In the genomic region with DNA sequence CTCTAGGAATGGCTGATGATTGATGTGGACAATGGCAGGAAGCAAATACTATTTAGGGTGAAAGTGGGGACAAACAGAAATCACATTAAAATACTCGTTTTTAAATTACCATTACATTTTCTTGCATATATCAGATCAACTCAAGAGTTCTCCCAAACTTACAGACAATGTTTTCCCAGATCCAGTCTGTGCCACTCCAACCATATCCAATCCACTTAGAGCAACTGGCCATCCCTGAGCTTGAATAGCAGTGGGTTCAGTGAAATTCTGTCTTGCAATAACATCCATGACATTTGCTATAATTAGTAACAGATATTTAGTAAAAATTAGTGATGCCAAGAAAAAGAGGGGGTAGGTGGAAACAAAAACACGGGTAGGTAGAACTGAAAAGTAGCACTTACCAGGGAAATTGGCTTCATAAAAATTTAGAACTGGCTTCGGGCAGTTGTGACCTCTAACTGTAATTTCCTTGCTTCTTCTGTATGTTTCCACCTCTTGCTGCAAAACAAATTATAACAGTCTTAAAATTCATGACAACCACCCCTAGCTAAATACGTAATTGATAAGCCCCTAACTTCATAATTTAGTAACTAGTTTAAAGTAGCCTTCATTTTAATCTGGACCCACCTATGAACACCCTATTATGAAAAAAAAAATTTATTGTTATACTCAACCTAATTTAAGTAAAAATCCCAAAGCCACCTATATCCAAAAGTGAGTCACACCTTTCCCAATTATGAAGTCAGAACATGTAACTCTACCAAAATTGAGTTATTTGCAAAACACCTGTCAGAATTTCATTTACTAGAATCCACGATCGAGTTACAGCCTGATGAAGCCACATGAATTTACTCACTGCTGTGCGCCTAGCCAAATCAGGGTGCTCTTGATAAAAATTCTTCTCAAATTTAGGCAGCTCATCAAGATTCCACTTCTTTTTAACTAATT, we compare ENCODE assay signal across 9 cellular contexts. TPM values are rescaled to one million over a fixed set of nuclear protein-coding genes. Genes with fewer than 3 reads are reported as not detected.
DNase-seq lines count a peak whose midpoint lies in the region; ATAC-seq, FAIRE-seq and TF ChIP-seq lines count a peak whose summit lies in the region.
"Had no signal": no experiment of that assay in that cellular context is flagged by ENCODE, and none has a peak within 500 bp of the region (broad histone marks: within the 10 kb centered on the region; RNA-seq: fewer than 3 reads in every experiment).

No MANE protein-coding gene starts in this region.

- peak overlapping the region; percentile 97 to 100 (median 100) for H3K4me3 Mint-ChIP-seq in naive B cell

- H3K27ac ChIP-seq in KOPT-K1 (ENCODE audit: low read depth, low read length, poor library complexity, severe bottlenecking) (peak overlapping the region; percentile 100), cingulate gyrus (ENCODE audit: low read depth, low read length) (peak overlapping the region; percentile 99)

- H3K9me3 ChIP-seq in KOPT-K1 (ENCODE audit: insufficient read depth, low read length, poor library complexity, severe bottlenecking) = no peaks in the 10 kb centered on the region

- peaks cover 0 to 5% (median 0%) of the 10 kb centered on the region in 7 donors for H3K9me3 Mint-ChIP-seq in naive B cell

- H3K27me3 Mint-ChIP-seq in naive B cell = no peaks in the 10 kb centered on the region

- ATAC-seq in naive B cell (ENCODE audit: low read depth in 2 of 2) = no peak
- no peak for ATAC-seq in GM18873 (IDR thresholded peaks at IDR 0.05; ENCODE audit: low FRiP score, unreplicated experiment)

- peaks cover 74% of the 10 kb centered on the region for H3K36me3 ChIP-seq in KOPT-K1 (ENCODE audit: insufficient read depth, low read length)

- no peak for FAIRE-seq in urothelium cell line (lab: Jason Lieb, UNC)

- H3K36me3 Mint-ChIP-seq in naive B cell = peaks cover 53 to 55% of the 10 kb centered on the region in 2 donors

- CTCF ChIA-PET in AG04449 (lab: Yijun Ruan, JAX) = interaction anchor here (0.8 to 8.5 kb wide), 4 partner anchors 11 to 145 kb away, joined by 3 to 88 read pairs (median 41); a partner anchor contains a TSS

- POLR2A ChIA-PET in AG04449 (lab: Yijun Ruan, JAX) = interaction anchor here (1.0 to 3.0 kb wide), 2 partner anchors 7 to 201 kb away, joined by 3 to 55 read pairs; a partner anchor contains a TSS

- DNase-seq in AG04449 (ENCODE audit: low read depth, low spot score) (no peak), naive B cell (peak; percentile 7), NCI-H1930 (lab: John Stamatoyannopoulos, UW) (no peak), SIG-M5 (lab: John Stamatoyannopoulos, UW) (no peak), urothelium cell line (ENCODE audit: low spot score) (no peak)
- DNase-seq: NCI-H524 treated with DMSO at 0.1 percent for 48 hours had no signal

- H3K4me3 ChIP-seq in AG04449 (ENCODE audit: low read depth, low read length) = peak overlapping the region; percentile 97

- peaks cover 47 to 60% (median 51%) of the 10 kb centered on the region in 3 donors for H3K4me1 Mint-ChIP-seq in naive B cell

- H3K27ac Mint-ChIP-seq in naive B cell = peak overlapping the region; percentile 80 to 100 (median 100)

- no peak for TF ChIP-seq CTCF in AG04449 (IDR thresholded peaks at IDR 0.05; ENCODE audit: insufficient read depth, low read length, missing control alignments)

RNA-seq across cellular contexts. Expression of a gene that starts 2.0 kb away (rescaled TPM):
- 1,000 to 10,000 TPM; 1,301 to 1,824 (median 1,519) TPM for polyA plus RNA-seq in naive B cell (ENCODE audit: low read depth in 6 of 6)

RNA-seq across cellular contexts. Expression of a gene that starts 2.7 kb away (rescaled TPM):
- polyA plus RNA-seq in naive B cell (ENCODE audit: low read depth in 6 of 6) = 10 to 100 TPM; 11.8 to 21.2 (median 14.7) TPM

RNA-seq across cellular contexts. Expression of a gene that starts 7.2 kb away (rescaled TPM):
- 10 to 100 TPM in 3 of 6 donors, 1 to 10 TPM in 3; 8.5 to 14.1 (median 9.9) TPM for polyA plus RNA-seq in naive B cell (ENCODE audit: low read depth in 6 of 6)

RNA-seq across cellular contexts. Expression of a gene that starts 55.2 kb away (rescaled TPM):
- 10 to 100 TPM in 3 of 6 donors, 1 to 10 TPM in 3; 5.7 to 52.7 (median 15.9) TPM for polyA plus RNA-seq in naive B cell (ENCODE audit: low read depth in 6 of 6)
